In the genomic region with DNA sequence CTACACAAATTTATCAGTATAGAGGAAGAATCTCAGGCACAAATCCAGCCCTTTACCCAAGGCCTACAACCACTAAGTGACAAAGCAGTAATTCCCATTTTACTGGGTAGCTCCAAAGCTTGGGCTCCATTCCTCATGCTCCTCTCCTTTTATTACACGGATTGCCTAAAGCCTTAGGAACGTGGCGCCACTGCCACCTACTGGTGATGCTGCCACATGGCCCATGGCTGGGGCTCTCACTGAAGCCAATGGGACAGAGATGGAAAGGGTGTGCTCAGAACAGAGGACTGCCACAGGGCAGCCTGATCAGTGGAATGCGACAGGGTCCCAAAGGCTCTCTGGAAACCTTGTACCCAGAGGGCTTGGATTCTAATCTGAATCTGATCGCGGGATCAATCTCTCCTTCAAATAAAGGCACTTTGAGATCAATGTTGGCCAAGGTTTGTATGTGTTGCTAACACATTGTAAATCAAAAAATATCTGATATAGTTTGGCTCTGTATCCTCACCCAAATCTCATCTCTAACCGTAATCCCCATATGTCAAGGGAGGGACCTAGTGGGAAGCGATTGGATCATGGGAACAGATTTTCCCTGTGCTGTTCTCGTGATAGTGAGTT, we compare ENCODE assay signal across 7 cellular contexts. TPM values are rescaled to one million over a fixed set of nuclear protein-coding genes. Genes with fewer than 3 reads are reported as not detected.
DNase-seq lines count a peak whose midpoint lies in the region; ATAC-seq lines count a peak whose summit lies in the region.

No MANE protein-coding gene starts in this region.

- peak; percentile 83 for ATAC-seq in GM18498 (IDR thresholded peaks at IDR 0.05; ENCODE audit: unreplicated experiment)
- peak; percentile 83 for ATAC-seq in HG03045 (IDR thresholded peaks at IDR 0.05; ENCODE audit: unreplicated experiment)
- peak; percentile 65 for ATAC-seq in central memory CD8-positive, alpha-beta T cell (replicated peaks; ENCODE audit: extremely low read depth, poor library complexity, severe bottlenecking)
- ATAC-seq in left colon = peak; percentile 99

- no peaks in the 10 kb centered on the region for H3K9me3 Mint-ChIP-seq in central memory CD8-positive, alpha-beta T cell

- H3K4me1 Mint-ChIP-seq in central memory CD8-positive, alpha-beta T cell = no peaks in the 10 kb centered on the region

- no peak overlapping the region for H3K27ac Mint-ChIP-seq in central memory CD8-positive, alpha-beta T cell (ENCODE audit: low read depth)

- no peaks in the 10 kb centered on the region for H3K36me3 Mint-ChIP-seq in central memory CD8-positive, alpha-beta T cell (ENCODE audit: insufficient read depth)

- peak; percentile 6 for DNase-seq in NCI-H446 treated with DMSO at 0.1 percent for 48 hours (lab: John Stamatoyannopoulos, UW)
- DNase-seq in activated CD4-positive, alpha-beta T cell treated with anti-CD3 and anti-CD28 coated beads for 1 hour = peak; percentile 67
- peak; percentile 49 to 55 for DNase-seq in central memory CD8-positive, alpha-beta T cell (ENCODE audit: low spot score in 2 of 2)
- peak; percentile 65 to 87 for DNase-seq in left colon
- DNase-seq in stimulated activated CD4-positive, alpha-beta T cell treated with anti-CD3 and anti-CD28 coated beads, Interleukin-2, amount 100 ng/mL, for 48 hours = peak; percentile 81 to 84

- no peak overlapping the region for H3K4me3 Mint-ChIP-seq in central memory CD8-positive, alpha-beta T cell

- intact Hi-C loops in left colon (cut with DNase I, micrococcal nuclease) = loop anchor here (5.0 to 10.0 kb wide), 3 partner anchors 189 to 329 kb away; no protein-coding TSS in a partner anchor

- peaks cover 40% of the 10 kb centered on the region for H3K27me3 Mint-ChIP-seq in central memory CD8-positive, alpha-beta T cell

RNA-seq across cellular contexts. Expression of a gene that starts 33.5 kb away (rescaled TPM):
- not detected for total RNA-seq in left colon

RNA-seq across cellular contexts. Expression of a gene that starts 58.5 kb away (rescaled TPM):
- total RNA-seq in left colon = 100 to 1,000 TPM; 128 to 137 TPM

Comparison
In these comparisons a context has a peak if more than half of its experiments do, and no peak if none do; other contexts are left out.
1. Peak in every context shown above with its lines: DNase-seq and ATAC-seq.
2. DNase-seq: peak in every context shown above with its lines; median percentile 82 in stimulated activated CD4-positive, alpha-beta T cell treated with anti-CD3 and anti-CD28 coated beads, Interleukin-2, amount 100 ng/mL, for 48 hours; 76 in left colon; 67 in activated CD4-positive, alpha-beta T cell treated with anti-CD3 and anti-CD28 coated beads for 1 hour; 52 in central memory CD8-positive, alpha-beta T cell; 6 in NCI-H446 treated with DMSO at 0.1 percent for 48 hours.